ENCODE assay signal across 13 cellular contexts in genomic region chr2:96099861-96100798, GRCh38. TPM values are rescaled to one million over a fixed set of nuclear protein-coding genes. Genes with fewer than 3 reads are reported as not detected.
DNase-seq lines count a peak whose midpoint lies in the region; ATAC-seq, FAIRE-seq and TF ChIP-seq lines count a peak whose summit lies in the region.
"Had no signal": no experiment of that assay in that cellular context is flagged by ENCODE, and none has a peak within 500 bp of the region (broad histone marks: within the 10 kb centered on the region; RNA-seq: fewer than 3 reads in every experiment).

No MANE protein-coding gene starts in this region.

- no peaks in the 10 kb centered on the region for H3K4me1 Mint-ChIP-seq in activated T-cell treated with anti-CD3 and anti-CD28 coated beads, Interleukin-2, amount 50 U/mL, for 72 hours (ENCODE audit: low read depth)
- H3K4me1 Mint-ChIP-seq in activated T-cell treated with anti-CD3 and anti-CD28 coated beads, Interleukin-2, amount 50 U/mL, for 4 hours (ENCODE audit: low read depth): peaks cover 2% of the 10 kb centered on the region
- H3K4me1 Mint-ChIP-seq in WTC11: peaks cover 18% of the 10 kb centered on the region
- H3K4me1 Mint-ChIP-seq: naive thymus-derived CD4-positive, alpha-beta T cell had no signal

- in situ Hi-C loops in transverse colon (cut with MboI; ENCODE audit: low pct_ligation_motif_present in 1 of 4, low pct_unique_long_range_greater_than_20kb in 1 of 4, low sequenced_read_pairs in 3 of 4): loop anchor here in 3 of 4 donors (25.0 kb wide), 1 partner anchor 88 kb away; no protein-coding TSS in a partner anchor

- DNase-seq in activated T-cell treated with anti-CD3 and anti-CD28 coated beads, Interleukin-2, amount 50 U/mL, for 72 hours: no peak
- DNase-seq in activated T-cell treated with anti-CD3 and anti-CD28 coated beads, Interleukin-2, amount 50 U/mL, for 4 hours: no peak
- DNase-seq in WTC11 (ENCODE audit: low spot score) (peak; percentile 17), kidney (peak; percentile 58), transverse colon (peak; percentile 3), vagina (ENCODE audit: extremely low spot score in 2 of 2) (no peak), SK-N-DZ (ENCODE audit: low spot score) (no peak)
- DNase-seq: AML-193, MG63, NCI-H524 treated with DMSO at 0.1 percent for 48 hours had no signal

- POLR2A ChIA-PET in WTC11 (lab: Charles Lee): interaction anchor here (1.3 kb wide), 1 partner anchor 8 kb away, joined by 3 read pairs; no protein-coding TSS in a partner anchor

- no peak for ATAC-seq in activated T-cell treated with anti-CD3 and anti-CD28 coated beads, Interleukin-2, amount 50 U/mL, for 72 hours (replicated peaks in 1 of 2)
- ATAC-seq in activated T-cell treated with anti-CD3 and anti-CD28 coated beads, Interleukin-2, amount 50 U/mL, for 4 hours: no peak
- ATAC-seq in WTC11 (peak; percentile 23; the same call in 1 of the 2 replicates), HG02588 (IDR thresholded peaks at IDR 0.05; ENCODE audit: unreplicated experiment) (no peak)
- ATAC-seq: naive thymus-derived CD4-positive, alpha-beta T cell had no signal

- peaks cover 2 to 4% of the 10 kb centered on the region in 2 donors for H3K9me3 Mint-ChIP-seq in activated T-cell treated with anti-CD3 and anti-CD28 coated beads, Interleukin-2, amount 50 U/mL, for 72 hours
- H3K9me3 Mint-ChIP-seq in activated T-cell treated with anti-CD3 and anti-CD28 coated beads, Interleukin-2, amount 50 U/mL, for 4 hours: peaks cover 4% of the 10 kb centered on the region
- H3K9me3 Mint-ChIP-seq in WTC11: peaks cover 3% of the 10 kb centered on the region

- 76 to 84% methylated on average over 4 to 11 of the region's 12 CpGs for WGBS in transverse colon (ENCODE audit: low coverage in 1 of 2), 2 donors

- peaks cover 2 to 4% of the 10 kb centered on the region in 2 donors for H3K36me3 Mint-ChIP-seq in activated T-cell treated with anti-CD3 and anti-CD28 coated beads, Interleukin-2, amount 50 U/mL, for 72 hours (ENCODE audit: insufficient read depth in 2 of 2)
- H3K36me3 Mint-ChIP-seq in activated T-cell treated with anti-CD3 and anti-CD28 coated beads, Interleukin-2, amount 50 U/mL, for 4 hours (ENCODE audit: insufficient read depth): no peaks in the 10 kb centered on the region
- peaks cover 3% of the 10 kb centered on the region; the same call in 1 of the 2 replicates for H3K36me3 Mint-ChIP-seq in WTC11
- H3K36me3 Mint-ChIP-seq: naive thymus-derived CD4-positive, alpha-beta T cell had no signal

- TF ChIP-seq CTCF in WTC11 (IDR thresholded peaks at IDR 0.05): no peak
- TF ChIP-seq CTCF in kidney (IDR thresholded peaks at IDR 0.05; ENCODE audit: borderline replicate concordance, extremely low read depth, insufficient read depth): no peak
- no peak for TF ChIP-seq CTCF in transverse colon (IDR thresholded peaks at IDR 0.05)
- no peak for TF ChIP-seq CTCF in vagina (IDR thresholded peaks at IDR 0.05)

- H3K27me3 ChIP-seq in transverse colon (no peaks in the 10 kb centered on the region), vagina (no peaks in the 10 kb centered on the region)
- H3K27me3 ChIP-seq: MG63 had no signal

- H3K27ac Mint-ChIP-seq in activated T-cell treated with anti-CD3 and anti-CD28 coated beads, Interleukin-2, amount 50 U/mL, for 72 hours: peak overlapping the region; percentile 1
- H3K27ac Mint-ChIP-seq in WTC11: no peak overlapping the region

- H3K27me3 Mint-ChIP-seq in activated T-cell treated with anti-CD3 and anti-CD28 coated beads, Interleukin-2, amount 50 U/mL, for 72 hours (ENCODE audit: low read depth): no peaks in the 10 kb centered on the region
- no peaks in the 10 kb centered on the region for H3K27me3 Mint-ChIP-seq in activated T-cell treated with anti-CD3 and anti-CD28 coated beads, Interleukin-2, amount 50 U/mL, for 4 hours (ENCODE audit: low read depth)
- no peaks in the 10 kb centered on the region; the same call in 1 of the 2 replicates for H3K27me3 Mint-ChIP-seq in WTC11 (ENCODE audit: low read depth)

- H3K4me3 ChIP-seq in kidney (ENCODE audit: low read length in 2 of 2) (no peak overlapping the region), transverse colon (no peak overlapping the region), vagina (no peak overlapping the region)
- H3K4me3 ChIP-seq: MG63 had no signal

- intact Hi-C loops in kidney (cut with DNase I): no loop called here
- intact Hi-C loops in transverse colon (cut with DNase I; ENCODE audit: low total_unique reads): no loop called here
- intact Hi-C loops in vagina (cut with DNase I): no loop called here

- H3K36me3 ChIP-seq in kidney (ENCODE audit: control insufficient read depth in 1 of 2, insufficient read depth in 2 of 2, low read length in 2 of 2) (no peaks in the 10 kb centered on the region), transverse colon (no peaks in the 10 kb centered on the region), vagina (no peaks in the 10 kb centered on the region)
- H3K36me3 ChIP-seq: MG63 had no signal

- H3K9ac ChIP-seq in kidney (ENCODE audit: low read length in 2 of 2): no peak overlapping the region

- H3K4me1 ChIP-seq in kidney (ENCODE audit: control insufficient read depth in 1 of 2, insufficient read depth in 1 of 2, low read depth in 1 of 2, low read length in 2 of 2) (peaks cover 17 to 21% of the 10 kb centered on the region in 2 donors), transverse colon (no peaks in the 10 kb centered on the region), vagina (no peaks in the 10 kb centered on the region)

- H3K27ac ChIP-seq in kidney (ENCODE audit: low read depth in 2 of 2, low read length in 2 of 2) (no peak overlapping the region), transverse colon (no peak overlapping the region), vagina (no peak overlapping the region)

- TF ChIP-seq POLR2A in transverse colon (IDR thresholded peaks at IDR 0.05) (no peak), vagina (IDR thresholded peaks at IDR 0.05) (no peak)

- TF ChIP-seq EP300 in transverse colon (IDR thresholded peaks at IDR 0.05; ENCODE audit: low read depth): no peak

- no peak overlapping the region for H3K4me3 Mint-ChIP-seq in activated T-cell treated with anti-CD3 and anti-CD28 coated beads, Interleukin-2, amount 50 U/mL, for 72 hours
- no peak overlapping the region for H3K4me3 Mint-ChIP-seq in activated T-cell treated with anti-CD3 and anti-CD28 coated beads, Interleukin-2, amount 50 U/mL, for 4 hours
- H3K4me3 Mint-ChIP-seq in WTC11: no peak overlapping the region

- H3K9me3 ChIP-seq in kidney (ENCODE audit: control insufficient read depth in 1 of 2, low read length in 2 of 2): peaks cover 0 to 3% of the 10 kb centered on the region in 2 donors
- peaks cover 0 to 2% of the 10 kb centered on the region in 2 donors for H3K9me3 ChIP-seq in transverse colon
- peaks cover under 1% of the 10 kb centered on the region for H3K9me3 ChIP-seq in vagina
- H3K9me3 ChIP-seq: MG63 had no signal

- CTCF ChIA-PET in WTC11 (lab: Charles Lee): interaction anchor here (0.8 to 3.4 kb wide), 6 partner anchors 8 to 38 kb away, joined by 3 to 14 read pairs (median 9); partner anchors contain the start of genes ADRA2B and ASTL

- no peak for FAIRE-seq in kidney (lab: Jason Lieb, UNC)
- FAIRE-seq: astrocyte had no signal

TF ChIP-seq in WTC11, 78 proteins besides CTCF, POLR2A, EP300 and RAD21 (continues in another document):
- TF ChIP-seq JAZF1 (CRISPR knock-in tag; IDR thresholded peaks at IDR 0.05) (no peak), USF1 (CRISPR knock-in tag; IDR thresholded peaks at IDR 0.05) (no peak), KAT7 (CRISPR knock-in tag; IDR thresholded peaks at IDR 0.05; ENCODE audit: borderline replicate concordance) (no peak), TEAD4 (CRISPR knock-in tag; IDR thresholded peaks at IDR 0.05) (no peak), ZNF671 (CRISPR knock-in tag; IDR thresholded peaks at IDR 0.05) (no peak), ZNF416 (CRISPR knock-in tag; IDR thresholded peaks at IDR 0.05) (no peak)

RNA-seq across cellular contexts. Expression of gene ADRA2B, which starts 16.2 kb away (rescaled TPM):
- 1 to 10 TPM; 1.7 to 2.1 TPM for total RNA-seq in activated T-cell treated with anti-CD3 and anti-CD28 coated beads, Interleukin-2, amount 50 U/mL, for 72 hours
- under 1 TPM; 0.40 to 0.57 (median 0.40) TPM for total RNA-seq in activated T-cell treated with anti-CD3 and anti-CD28 coated beads, Interleukin-2, amount 50 U/mL, for 4 hours
- total RNA-seq in WTC11 (2021) (4.7 to 6.3 TPM (median 5.8 TPM) in 3 replicates), kidney (1.4 TPM), transverse colon (under 1 TPM in 2 of 4 donors, not detected in 2; 0.27 to 0.32 TPM), vagina (0.49 TPM)
- 4.8 TPM for polyA plus RNA-seq in kidney (ENCODE audit: insufficient read depth, low read depth, low replicate concordance)
- polyA plus RNA-seq in SK-N-DZ (2014; cell fraction: cytosol; rRNA removed): not detected in 2 replicates
- polyA plus RNA-seq in SK-N-DZ (2014; cell fraction: nucleus; rRNA removed): 0.27 and 0.30 TPM in 2 replicates
- total RNA-seq: astrocyte had no signal
- polyA plus RNA-seq: naive thymus-derived CD4-positive, alpha-beta T cell had no signal

RNA-seq across cellular contexts. Expression of gene ASTL, which starts 38.2 kb away (rescaled TPM):
- total RNA-seq in activated T-cell treated with anti-CD3 and anti-CD28 coated beads, Interleukin-2, amount 50 U/mL, for 72 hours: 1 to 10 TPM; 8.1 to 9.1 TPM
- total RNA-seq in activated T-cell treated with anti-CD3 and anti-CD28 coated beads, Interleukin-2, amount 50 U/mL, for 4 hours: 1 to 10 TPM; 2.3 to 3.0 (median 2.8) TPM
- 0.69 to 1.4 TPM (median 0.79 TPM) in 3 replicates for total RNA-seq in WTC11 (2021)
- total RNA-seq in kidney: not detected
- polyA plus RNA-seq in kidney (ENCODE audit: insufficient read depth, low read depth, low replicate concordance): not detected
- total RNA-seq in transverse colon: under 1 TPM in 1 of 4 donors, not detected in 3; 0.95 TPM
- total RNA-seq in vagina: not detected
- not detected in 2 replicates for polyA plus RNA-seq in SK-N-DZ (2014; cell fraction: cytosol; rRNA removed)
- polyA plus RNA-seq in SK-N-DZ (2014; cell fraction: nucleus; rRNA removed): not detected in 2 replicates
- total RNA-seq: astrocyte had no signal

RNA-seq across cellular contexts. Expression of gene DUSP2, which starts 45.1 kb away (rescaled TPM):
- total RNA-seq in activated T-cell treated with anti-CD3 and anti-CD28 coated beads, Interleukin-2, amount 50 U/mL, for 72 hours: 100 to 1,000 TPM; 340 to 388 TPM
- 100 to 1,000 TPM; 365 to 525 (median 419) TPM for total RNA-seq in activated T-cell treated with anti-CD3 and anti-CD28 coated beads, Interleukin-2, amount 50 U/mL, for 4 hours
- total RNA-seq in WTC11 (2021) (4.7 to 6.8 TPM (median 5.8 TPM) in 3 replicates), kidney (11.8 TPM), transverse colon (10 to 100 TPM in 1 of 4 donors, 1 to 10 TPM in 2, not detected in 1; 1.6 to 25.1 (median 9.1) TPM), vagina (14.0 TPM)
- 5.6 TPM for polyA plus RNA-seq in kidney (ENCODE audit: insufficient read depth, low read depth, low replicate concordance)
- polyA plus RNA-seq in SK-N-DZ (2014; cell fraction: cytosol; rRNA removed): 4.1 and 8.1 TPM in 2 replicates
- 40.0 and 55.5 TPM in 2 replicates for polyA plus RNA-seq in SK-N-DZ (2014; cell fraction: nucleus; rRNA removed)

Comparison
In these comparisons a context has a peak if more than half of its experiments do, and no peak if none do; other contexts are left out.
1. DNase-seq: peak in WTC11 (single experiment), kidney (single experiment) and transverse colon (single experiment); none in activated T-cell treated with anti-CD3 and anti-CD28 coated beads, Interleukin-2, amount 50 U/mL, for 72 hours (0 of 2), activated T-cell treated with anti-CD3 and anti-CD28 coated beads, Interleukin-2, amount 50 U/mL, for 4 hours (single experiment), vagina (0 of 2) and SK-N-DZ (single experiment).
2. RNA of gene DUSP2, which starts 45.1 kb away (total RNA-seq): 365 to 525 TPM in activated T-cell treated with anti-CD3 and anti-CD28 coated beads, Interleukin-2, amount 50 U/mL, for 4 hours and 340 to 388 TPM in activated T-cell treated with anti-CD3 and anti-CD28 coated beads, Interleukin-2, amount 50 U/mL, for 72 hours; 14.0 TPM in vagina (single experiment), 11.8 TPM in kidney (single experiment), 1.6 to 25.1 TPM in transverse colon and 4.7 to 6.8 TPM in WTC11; every median in the first group is over 10 times any median in the second.